33 cellular contexts compared by ENCODE assay signal in genomic region chr18:48740846-48741485, GRCh38.
DNase-seq lines count a peak whose midpoint lies in the region; ATAC-seq, FAIRE-seq and TF ChIP-seq lines count a peak whose summit lies in the region.
"Had no signal": no experiment of that assay in that cellular context is flagged by ENCODE, and none has a peak within 500 bp of the region (broad histone marks: within the 10 kb centered on the region; RNA-seq: fewer than 3 reads in every experiment).

No MANE protein-coding gene starts in this region.

- intact Hi-C loops in K562 (cut with micrococcal nuclease) = no loop called here
- intact Hi-C loops in right cardiac atrium (cut with DNase I) = no loop called here

- no peak overlapping the region for H3K9ac ChIP-seq in K562 (ENCODE audit: insufficient read depth in 1 of 2, low read depth in 2 of 2, low read length in 2 of 2)
- no peak overlapping the region for H3K9ac ChIP-seq in subcutaneous abdominal adipose tissue (ENCODE audit: low read length in 5 of 5)
- H3K9ac ChIP-seq: BLaER1 treated with 17β-estradiol and CSF1 and Interleukin-3, amounts not matched to agents 10 nM and 100 nM; KMS-11 had no signal

- in situ Hi-C loops in K562 (cut with MboI) = no loop called here

- peaks cover 0 to 3% of the 10 kb centered on the region in 2 experiments; a peak in 1 of 5 replicates for H3K4me1 ChIP-seq in K562 (replicated peaks in 1 of 2; ENCODE audit: control insufficient read depth in 2 of 2, insufficient read depth in 2 of 2, low read length in 2 of 2)
- peaks cover 20% of the 10 kb centered on the region for H3K4me1 ChIP-seq in right cardiac atrium (ENCODE audit: control insufficient read depth, insufficient read depth, low read length)
- peaks cover 3 to 55% (median 44%) of the 10 kb centered on the region in 5 donors for H3K4me1 ChIP-seq in subcutaneous abdominal adipose tissue (ENCODE audit: control insufficient read depth in 5 of 5, insufficient read depth in 5 of 5, low read length in 5 of 5)

- TF ChIP-seq POLR2A in K562 (conservative IDR thresholded peaks at IDR 0.05) = no peak

- ATAC-seq in K562 (no peak), right cardiac atrium (peak in 1 of 2 donors; percentile 35), HG03432 (IDR thresholded peaks at IDR 0.05; ENCODE audit: unreplicated experiment) (no peak)
- ATAC-seq: lower lobe of right lung, mucosa of descending colon, natural killer cell, Panc1 had no signal

- no peak overlapping the region for H3K4me3 ChIP-seq in K562
- no peak overlapping the region for H3K4me3 ChIP-seq in right cardiac atrium (ENCODE audit: low read length)
- H3K4me3 ChIP-seq in subcutaneous abdominal adipose tissue (ENCODE audit: low read depth in 1 of 5, low read length in 5 of 5) = no peak overlapping the region
- H3K4me3 ChIP-seq: BLaER1 treated with 17β-estradiol and CSF1 and Interleukin-3, amounts not matched to agents 10 nM and 100 nM; cardiac muscle cell; lower lobe of right lung; mucosa of descending colon; skin epidermis had no signal

- FAIRE-seq in K562 (lab: Jason Lieb, UNC) = no peak
- FAIRE-seq: keratinocyte had no signal

- no peak for TF ChIP-seq CTCF in K562 (IDR thresholded peaks at IDR 0.05 in 2 of 3, conservative IDR thresholded peaks at IDR 0.05 in 1 of 3; ENCODE audit: insufficient read depth in 2 of 3, low read depth in 1 of 3, low read length in 3 of 3)

- TF ChIP-seq RAD21 in K562 (CRISPR knock-in tag; conservative IDR thresholded peaks at IDR 0.05 in 1 of 2, IDR thresholded peaks at IDR 0.05 in 1 of 2) = no peak

- no peaks in the 10 kb centered on the region for H3K27me3 ChIP-seq in K562 (ENCODE audit: control insufficient read depth in 2 of 2, insufficient read depth in 2 of 2, low read length in 2 of 2)
- no peaks in the 10 kb centered on the region for H3K27me3 ChIP-seq in right cardiac atrium (ENCODE audit: control insufficient read depth, insufficient read depth)
- H3K27me3 ChIP-seq in subcutaneous abdominal adipose tissue (ENCODE audit: control insufficient read depth in 5 of 5, insufficient read depth in 4 of 5, low read length in 5 of 5) = no peaks in the 10 kb centered on the region
- H3K27me3 ChIP-seq: BLaER1 treated with 17β-estradiol and CSF1 and Interleukin-3, amounts not matched to agents 10 nM and 100 nM; cardiac muscle cell had no signal

- peak; percentile 63 for DNase-seq in EH (ENCODE audit: low read depth)
- DNase-seq in K562 (ENCODE audit: extremely low read depth in 1 of 4, low spot score in 3 of 4) = no peak
- peak in 2 of 3 donors; percentile 62 to 80 for DNase-seq in right cardiac atrium
- no peak for DNase-seq in stimulated activated CD8-positive, alpha-beta memory T cell treated with anti-CD3 and anti-CD28 coated beads, Interleukin-4, amount 100 ng/mL, for 48 hours
- DNase-seq in activated CD4-positive, CD25-positive, alpha-beta regulatory T cell treated with anti-CD3 and anti-CD28 coated beads, Interleukin-2, amount 50 U/mL, for 72 hours = no peak
- DNase-seq: activated CD4-positive, alpha-beta T cell treated with anti-CD3 and anti-CD28 coated beads for 4 hours; activated effector memory CD4-positive, alpha-beta T cell treated with anti-CD3 and anti-CD28 coated beads, Interleukin-2, amount 50 U/mL, for 16 hours; activated T-cell treated with anti-CD3 and anti-CD28 coated beads for 4 hours; COR-L47; DMS53; GDM1; H9; head of caudate nucleus; lower lobe of right lung; MM.1S; mucosa of descending colon; natural killer cell; NCI-H1105 treated with DMSO at 0.1 percent for 48 hours; NCI-H2029; NCI-H526 treated with DMSO at 0.1 percent for 48 hours; occipital lobe; SHP77 treated with DMSO at 0.1 percent for 48 hours; stimulated activated naive CD4-positive, alpha-beta T cell treated with Interleukin-2 at 50 U/mL for 16 hours; T1000 had no signal

- H3K79me2 ChIP-seq in K562 (ENCODE audit: control insufficient read depth, insufficient read depth, low read length) = no peaks in the 10 kb centered on the region

- CTCF ChIA-PET in K562 (lab: Yijun Ruan, JAX; ENCODE audit: low intra/inter-chr PET ratio) = no interaction called here

- H3K9me3 ChIP-seq in K562 (replicated peaks; ENCODE audit: control insufficient read depth, insufficient read depth, low read depth, low read length) (no peaks in the 10 kb centered on the region), right cardiac atrium (ENCODE audit: control insufficient read depth, low read length) (no peaks in the 10 kb centered on the region), subcutaneous abdominal adipose tissue (ENCODE audit: control insufficient read depth in 5 of 5, low read length in 5 of 5) (no peaks in the 10 kb centered on the region)
- H3K9me3 ChIP-seq: BLaER1 treated with 17β-estradiol and CSF1 and Interleukin-3, amounts not matched to agents 10 nM and 100 nM; lower lobe of right lung; mucosa of descending colon had no signal

- WGBS in K562 (ENCODE audit: insufficient coverage, low coverage, missing lambda C conversion rate) = 33% methylated on average over 4 of the region's 6 CpGs
- 70% methylated on average over 6 of the region's 6 CpGs for WGBS in right cardiac atrium

- POLR2A ChIA-PET in K562 (lab: Yijun Ruan, JAX) = interaction anchor here (0.6 to 0.9 kb wide), 3 partner anchors 189 to 444 kb away, joined by 3 read pairs; no protein-coding TSS in a partner anchor

- H4K20me1 ChIP-seq in K562 (replicated peaks; ENCODE audit: control insufficient read depth, insufficient read depth, low read length) = peaks cover 3% of the 10 kb centered on the region; the same call in 1 of the 2 replicates

- H3K4me2 ChIP-seq in K562 (ENCODE audit: insufficient read depth, low read length) = no peak overlapping the region
- H3K4me2 ChIP-seq: BLaER1 treated with 17β-estradiol and CSF1 and Interleukin-3, amounts not matched to agents 10 nM and 100 nM; KMS-11 had no signal

- H3K27ac ChIP-seq in K562 (ENCODE audit: extremely low read depth, low read depth, low read length) (no peak overlapping the region), right cardiac atrium (ENCODE audit: low read length) (no peak overlapping the region), subcutaneous abdominal adipose tissue (ENCODE audit: low read depth, low read length) (peak overlapping the region; percentile 32)
- H3K27ac ChIP-seq: BLaER1 treated with 17β-estradiol and CSF1 and Interleukin-3, amounts not matched to agents 10 nM and 100 nM; cardiac muscle cell; KMS-11; lower lobe of right lung; VCaP had no signal

- no peaks in the 10 kb centered on the region for H3K36me3 ChIP-seq in K562 (ENCODE audit: control insufficient read depth, insufficient read depth, low read length)
- H3K36me3 ChIP-seq in subcutaneous abdominal adipose tissue (ENCODE audit: control insufficient read depth in 5 of 5, insufficient read depth in 5 of 5, low read length in 5 of 5) = peaks cover 0 to 3% (median 0%) of the 10 kb centered on the region in 5 donors
- H3K36me3 ChIP-seq: cardiac muscle cell, lower lobe of right lung had no signal

- TF ChIP-seq EP300 in K562 (IDR thresholded peaks at IDR 0.05; ENCODE audit: low read length) = no peak

- no TSS peak for BruUV-seq in K562 (replicated peaks; lab: Mats Ljungman, UMichigan)

- H2AFZ ChIP-seq in K562 (ENCODE audit: low read depth, low read length) = no peak overlapping the region

- H3K9me1 ChIP-seq in K562 (ENCODE audit: control insufficient read depth, insufficient read depth, low read length) = no peaks in the 10 kb centered on the region

TF ChIP-seq in K562, 482 proteins besides CTCF, POLR2A, EP300 and RAD21:
- TF ChIP-seq ZFP36 (IDR thresholded peaks at IDR 0.05; ENCODE audit: low read depth, low read length, partially characterized antibody) (peak; percentile 10), POLR2B (IDR thresholded peaks at IDR 0.05; ENCODE audit: low read depth, partially characterized antibody) (no peak)

Comparison
In these comparisons a context has a peak if more than half of its experiments do, and no peak if none do; other contexts are left out.
1. DNase-seq: peak in EH (single experiment) and right cardiac atrium (2 of 3); none in K562 (0 of 4), stimulated activated CD8-positive, alpha-beta memory T cell treated with anti-CD3 and anti-CD28 coated beads, Interleukin-4, amount 100 ng/mL, for 48 hours (single experiment) and activated CD4-positive, CD25-positive, alpha-beta regulatory T cell treated with anti-CD3 and anti-CD28 coated beads, Interleukin-2, amount 50 U/mL, for 72 hours (single experiment).